8 cellular contexts compared by ENCODE assay signal in the genomic region with DNA sequence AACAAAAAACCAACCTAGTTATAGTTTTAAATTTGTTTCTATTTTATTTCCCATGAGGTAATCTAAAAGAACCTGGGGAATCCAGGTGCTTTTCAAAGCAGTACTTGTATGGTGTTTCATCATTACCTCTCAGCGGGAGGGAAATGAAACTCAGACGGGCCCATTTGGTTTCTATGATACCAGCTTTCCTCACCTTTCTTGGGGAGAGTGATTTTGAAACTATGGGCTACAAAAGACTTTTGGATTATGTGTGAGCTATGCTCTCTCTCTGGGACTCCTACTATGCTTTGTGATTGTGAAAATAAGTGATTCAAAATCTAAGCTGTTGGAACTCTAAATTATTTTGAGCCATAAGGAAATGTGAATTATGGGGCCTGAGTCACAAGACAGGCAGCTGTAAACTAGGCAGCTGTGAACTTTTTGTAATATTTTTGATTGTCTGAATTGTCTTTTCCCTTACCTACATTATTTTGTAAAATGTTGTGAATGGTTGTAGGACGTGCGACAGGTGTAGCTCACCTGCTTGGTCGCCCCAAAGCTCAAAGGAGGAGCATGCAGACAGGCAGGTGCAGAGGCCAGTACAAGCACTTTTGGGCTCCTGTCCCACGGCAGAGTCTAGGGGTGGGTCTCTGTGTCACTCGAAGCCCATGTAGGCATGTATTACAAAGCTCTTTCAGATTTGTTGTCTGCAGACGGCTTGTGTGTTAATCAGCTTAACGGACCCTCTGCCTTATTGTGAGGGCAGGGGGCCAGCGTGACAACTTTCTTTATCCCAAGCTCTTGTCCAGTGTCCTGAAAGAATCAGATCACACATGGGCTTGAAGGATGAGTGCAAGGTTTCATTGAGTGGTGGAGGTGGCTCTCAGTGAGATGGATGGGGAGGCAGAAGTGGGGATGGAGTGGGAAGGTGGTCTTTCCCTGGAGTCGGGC.
DNase-seq lines count a peak whose midpoint lies in the region; ATAC-seq, FAIRE-seq and TF ChIP-seq lines count a peak whose summit lies in the region.

No MANE protein-coding gene starts in this region.

- DNase-seq in SIG-M5 treated with dmso at 0.1 percent for 504 hours (lab: John Stamatoyannopoulos, UW; ENCODE audit: unreplicated experiment) (peak; percentile 17), SIG-M5 (lab: John Stamatoyannopoulos, UW) (no peak), NCI-H82 treated with DMSO at 0.1 percent for 48 hours (lab: John Stamatoyannopoulos, UW; ENCODE audit: unreplicated experiment) (peak; percentile 54), pancreas (no peak), occipital lobe (lab: John Stamatoyannopoulos, UW) (no peak), NCI-H1105 (lab: John Stamatoyannopoulos, UW) (no peak)
- no peak for DNase-seq in activated CD4-positive, alpha-beta T cell treated with anti-CD3 and anti-CD28 coated beads, Interleukin-2, amount 50 U/mL, for 1 hour

- FAIRE-seq in pancreas (lab: Jason Lieb, UNC) = no peak

- H3K4me1 ChIP-seq in pancreas = no peaks in the 10 kb centered on the region

- no peak overlapping the region for H3K4me3 ChIP-seq in pancreas

- WGBS in pancreas, 2 donors = 88 to 91% methylated on average over 11 of the region's 11 CpGs

- ATAC-seq in HG02642 (IDR thresholded peaks at IDR 0.05; ENCODE audit: poor library complexity, unreplicated experiment) (peak; percentile 70), pancreas (peak in 3 of 4 donors; percentile 44 to 63 (median 57))

- peak overlapping the region in 2 of 4 donors; percentile 61 to 74 for H3K27ac ChIP-seq in pancreas

- no peaks in the 10 kb centered on the region for H3K27me3 ChIP-seq in pancreas

- no peaks in the 10 kb centered on the region for H3K36me3 ChIP-seq in pancreas

- TF ChIP-seq CTCF in pancreas (IDR thresholded peaks at IDR 0.05) = no peak

- intact Hi-C loops in pancreas (cut with DNase I) = no loop called here

- no peaks in the 10 kb centered on the region for H3K9me3 ChIP-seq in pancreas

Comparison
In these comparisons a context has a peak if more than half of its experiments do, and no peak if none do; other contexts are left out.
1. DNase-seq: peak in SIG-M5 treated with dmso at 0.1 percent for 504 hours (single experiment) and NCI-H82 treated with DMSO at 0.1 percent for 48 hours (single experiment); none in SIG-M5 (single experiment), pancreas (0 of 6), occipital lobe (single experiment), NCI-H1105 (single experiment) and activated CD4-positive, alpha-beta T cell treated with anti-CD3 and anti-CD28 coated beads, Interleukin-2, amount 50 U/mL, for 1 hour (single experiment).